ENCODE assay signal across 1 cellular context in genomic region chr16:49544828-49545227, GRCh38.
TF ChIP-seq lines count a peak whose summit lies in the region.

No MANE protein-coding gene starts in this region.

TF ChIP-seq in IMR-90, 13 proteins besides CTCF, POLR2A, EP300 and RAD21 (continued from another document):
- TF ChIP-seq MAZ (IDR thresholded peaks at IDR 0.05; ENCODE audit: borderline replicate concordance, low read depth, low read length) (no peak), SMC3 (IDR thresholded peaks at IDR 0.05; ENCODE audit: low read depth, low read length) (no peak), ELK1 (IDR thresholded peaks at IDR 0.05; ENCODE audit: borderline replicate concordance, low read depth, low read length) (no peak), CEBPB (IDR thresholded peaks at IDR 0.05; ENCODE audit: low read depth, low read length) (no peak)
